17 cellular contexts compared by ENCODE assay signal in genomic region chr9:91188719-91189590, GRCh38.
DNase-seq lines count a peak whose midpoint lies in the region; ATAC-seq and TF ChIP-seq lines count a peak whose summit lies in the region.
"Had no signal": no experiment of that assay in that cellular context is flagged by ENCODE, and none has a peak within 500 bp of the region (broad histone marks: within the 10 kb centered on the region; RNA-seq: fewer than 3 reads in every experiment).

No MANE protein-coding gene starts in this region.

- no peak overlapping the region for H3K4me3 Mint-ChIP-seq in activated T-helper 2 cell treated with anti-CD3 and anti-CD28 coated beads, Interferon-gamma antibody, Interleukin-2, Interleukin-4, amounts not matched to agents 10 μg/mL and 5 μg/mL and 100 μg/mL, durations not matched to agents 14 hours and 24 hours and 36 hours (ENCODE audit: low read depth)

- ATAC-seq in left cardiac atrium: no peak
- no peak for ATAC-seq in lung (ENCODE audit: insufficient read depth, low FRiP score)
- no peak for ATAC-seq in GM18861 (IDR thresholded peaks at IDR 0.05; ENCODE audit: unreplicated experiment)

- dilution Hi-C loops in mammary epithelial cell (cut with HindIII; ENCODE audit: low sequenced_read_pairs): no loop called here

- H3K27ac Mint-ChIP-seq in activated T-helper 2 cell treated with anti-CD3 and anti-CD28 coated beads, Interferon-gamma antibody, Interleukin-2, Interleukin-4, amounts not matched to agents 10 μg/mL and 5 μg/mL and 100 μg/mL, durations not matched to agents 14 hours and 24 hours and 36 hours: peak overlapping the region; percentile 51

- H3K36me3 Mint-ChIP-seq in activated T-helper 2 cell treated with anti-CD3 and anti-CD28 coated beads, Interferon-gamma antibody, Interleukin-2, Interleukin-4, amounts not matched to agents 10 μg/mL and 5 μg/mL and 100 μg/mL, durations not matched to agents 14 hours and 24 hours and 36 hours (ENCODE audit: low read depth): peaks cover 29% of the 10 kb centered on the region

- H3K9me3 ChIP-seq in lung (ENCODE audit: control insufficient read depth in 2 of 2, insufficient read depth in 1 of 2, low read length in 1 of 2): no peaks in the 10 kb centered on the region
- H3K9me3 ChIP-seq in stomach: no peaks in the 10 kb centered on the region
- no peaks in the 10 kb centered on the region for H3K9me3 ChIP-seq in mammary epithelial cell (replicated peaks; ENCODE audit: insufficient read depth, low read length)
- H3K9me3 ChIP-seq: MG63 had no signal

- no peaks in the 10 kb centered on the region for H3K27me3 Mint-ChIP-seq in activated T-helper 2 cell treated with anti-CD3 and anti-CD28 coated beads, Interferon-gamma antibody, Interleukin-2, Interleukin-4, amounts not matched to agents 10 μg/mL and 5 μg/mL and 100 μg/mL, durations not matched to agents 14 hours and 24 hours and 36 hours (ENCODE audit: low read depth)
- H3K27me3 Mint-ChIP-seq: CD8-positive, alpha-beta memory T cell had no signal

- peaks cover 50% of the 10 kb centered on the region for H3K4me1 Mint-ChIP-seq in activated T-helper 2 cell treated with anti-CD3 and anti-CD28 coated beads, Interferon-gamma antibody, Interleukin-2, Interleukin-4, amounts not matched to agents 10 μg/mL and 5 μg/mL and 100 μg/mL, durations not matched to agents 14 hours and 24 hours and 36 hours (ENCODE audit: low read depth)

- no peaks in the 10 kb centered on the region for H4K20me1 ChIP-seq in mammary epithelial cell (ENCODE audit: insufficient read depth, low read length)

- BruUV-seq in mammary epithelial cell (replicated peaks; lab: Mats Ljungman, UMichigan): no TSS peak

- 97 to 99% methylated on average over 11 of the region's 11 CpGs for WGBS in lung, 2 donors
- 94 to 96% (median 94%) methylated on average over 11 of the region's 11 CpGs for WGBS in stomach, 5 donors
- WGBS in mammary epithelial cell (ENCODE audit: low coverage, missing lambda C conversion rate): over 99% methylated on average over 10 of the region's 11 CpGs

- no peak overlapping the region for H3K4me2 ChIP-seq in mammary epithelial cell (ENCODE audit: insufficient read depth, low read depth, low read length)

- intact Hi-C loops in cardiac septum (cut with DNase I) (no loop called here), left cardiac atrium (cut with DNase I) (no loop called here), stomach (cut with DNase I; ENCODE audit: low total_unique reads) (no loop called here), mammary epithelial cell (cut with micrococcal nuclease) (no loop called here)
- intact Hi-C loops in activated T-helper 2 cell treated with anti-CD3 and anti-CD28 coated beads, Interferon-gamma antibody, Interleukin-2, Interleukin-4, amounts not matched to agents 10 μg/mL and 5 μg/mL and 100 μg/mL, durations not matched to agents 14 hours and 24 hours and 36 hours (cut with micrococcal nuclease): no loop called here

- no peak for TF ChIP-seq EP300 in stomach (IDR thresholded peaks at IDR 0.05)

- in situ Hi-C loops in mammary epithelial cell (cut with MboI; ENCODE audit: low sequenced_read_pairs in 2 of 2): no loop called here

- H3K36me3 ChIP-seq in lung (ENCODE audit: control insufficient read depth in 2 of 2, insufficient read depth in 2 of 2, low read length in 2 of 2) (no peaks in the 10 kb centered on the region), stomach (no peaks in the 10 kb centered on the region), mammary epithelial cell (ENCODE audit: insufficient read depth, low read length) (no peaks in the 10 kb centered on the region)
- H3K36me3 ChIP-seq: MG63 had no signal

- H3K9ac ChIP-seq in mammary epithelial cell (ENCODE audit: insufficient read depth, low read length): no peak overlapping the region
- H3K9ac ChIP-seq: KMS-11 had no signal

- DNase-seq in cardiac septum (ENCODE audit: low spot score) (peak; percentile 64), left cardiac atrium (no peak), lung (ENCODE audit: low spot score) (peak; percentile 16), stomach (peak; percentile 10), mammary epithelial cell (no peak)
- peak; percentile 8 for DNase-seq in activated T-helper 2 cell treated with anti-CD3 and anti-CD28 coated beads, Interferon-gamma antibody, Interleukin-2, Interleukin-4, amounts not matched to agents 10 μg/mL and 5 μg/mL and 100 μg/mL, durations not matched to agents 14 hours and 24 hours and 36 hours (ENCODE audit: low spot score)
- DNase-seq: CD8-positive, alpha-beta memory T cell; DND-41; GDM1; MG63; NCI-H1092 treated with DMSO at 0.1 percent for 48 hours; NCI-H1694; NCI-H2107; NCI-H345; NCI-H526 treated with DMSO at 0.1 percent for 48 hours had no signal

- peaks cover 5 to 7% of the 10 kb centered on the region in 2 donors for H3K4me1 ChIP-seq in lung (ENCODE audit: control insufficient read depth in 2 of 2, insufficient read depth in 2 of 2, low read length in 2 of 2)
- H3K4me1 ChIP-seq in stomach: peaks cover 9 to 31% (median 18%) of the 10 kb centered on the region in 4 donors
- H3K4me1 ChIP-seq in mammary epithelial cell (ENCODE audit: insufficient read depth, low read length): peaks cover 23% of the 10 kb centered on the region

- peaks cover 17% of the 10 kb centered on the region for H3K9me3 Mint-ChIP-seq in activated T-helper 2 cell treated with anti-CD3 and anti-CD28 coated beads, Interferon-gamma antibody, Interleukin-2, Interleukin-4, amounts not matched to agents 10 μg/mL and 5 μg/mL and 100 μg/mL, durations not matched to agents 14 hours and 24 hours and 36 hours
- H3K9me3 Mint-ChIP-seq: CD8-positive, alpha-beta memory T cell had no signal

- no peak for TF ChIP-seq CTCF in lung (IDR thresholded peaks at IDR 0.05; ENCODE audit: control extremely low read depth, extremely low read depth)
- TF ChIP-seq CTCF in stomach (IDR thresholded peaks at IDR 0.05): no peak
- TF ChIP-seq CTCF in mammary epithelial cell (conservative IDR thresholded peaks at IDR 0.05 in 1 of 2, IDR thresholded peaks at IDR 0.05 in 1 of 2; ENCODE audit: extremely low read depth in 1 of 2, insufficient read depth in 1 of 2, low read depth in 1 of 2, low read length in 2 of 2): no peak

- H3K27me3 ChIP-seq in lung (ENCODE audit: control insufficient read depth, insufficient read depth): no peaks in the 10 kb centered on the region
- H3K27me3 ChIP-seq in stomach: no peaks in the 10 kb centered on the region
- no peaks in the 10 kb centered on the region for H3K27me3 ChIP-seq in mammary epithelial cell (ENCODE audit: insufficient read depth, low read length)
- H3K27me3 ChIP-seq: MG63 had no signal

- no peaks in the 10 kb centered on the region for H3K79me2 ChIP-seq in mammary epithelial cell (ENCODE audit: insufficient read depth, low read length)

- H3K27ac ChIP-seq in lung (ENCODE audit: low read depth in 1 of 2, low read length in 1 of 2) (no peak overlapping the region), stomach (peak overlapping the region in 1 of 5 donors; percentile 58), mammary epithelial cell (ENCODE audit: insufficient read depth, low read depth, low read length) (no peak overlapping the region)
- H3K27ac ChIP-seq: KMS-11 had no signal

- H2AFZ ChIP-seq in mammary epithelial cell (ENCODE audit: low read depth, low read length): no peak overlapping the region

- no peak for TF ChIP-seq POLR2A in stomach (IDR thresholded peaks at IDR 0.05)

- no peak overlapping the region for H3K4me3 ChIP-seq in lung
- no peak overlapping the region for H3K4me3 ChIP-seq in stomach
- no peak overlapping the region for H3K4me3 ChIP-seq in mammary epithelial cell (replicated peaks in 1 of 3; ENCODE audit: insufficient read depth in 1 of 3, low read depth in 2 of 3, low read length in 3 of 3)
- H3K4me3 ChIP-seq: MG63 had no signal

- CTCF ChIA-PET in mammary epithelial cell (lab: Charles Lee; ENCODE audit: low non-redundant PET): no interaction called here

Comparison
In these comparisons a context has a peak if more than half of its experiments do, and no peak if none do; other contexts are left out.
1. DNase-seq: peak in cardiac septum (single experiment), activated T-helper 2 cell treated with anti-CD3 and anti-CD28 coated beads, Interferon-gamma antibody, Interleukin-2, Interleukin-4, amounts not matched to agents 10 μg/mL and 5 μg/mL and 100 μg/mL, durations not matched to agents 14 hours and 24 hours and 36 hours (single experiment), lung (single experiment) and stomach (single experiment); none in left cardiac atrium (single experiment) and mammary epithelial cell (single experiment).